ENCODE assay signal across 1 cellular context in the genomic region with DNA sequence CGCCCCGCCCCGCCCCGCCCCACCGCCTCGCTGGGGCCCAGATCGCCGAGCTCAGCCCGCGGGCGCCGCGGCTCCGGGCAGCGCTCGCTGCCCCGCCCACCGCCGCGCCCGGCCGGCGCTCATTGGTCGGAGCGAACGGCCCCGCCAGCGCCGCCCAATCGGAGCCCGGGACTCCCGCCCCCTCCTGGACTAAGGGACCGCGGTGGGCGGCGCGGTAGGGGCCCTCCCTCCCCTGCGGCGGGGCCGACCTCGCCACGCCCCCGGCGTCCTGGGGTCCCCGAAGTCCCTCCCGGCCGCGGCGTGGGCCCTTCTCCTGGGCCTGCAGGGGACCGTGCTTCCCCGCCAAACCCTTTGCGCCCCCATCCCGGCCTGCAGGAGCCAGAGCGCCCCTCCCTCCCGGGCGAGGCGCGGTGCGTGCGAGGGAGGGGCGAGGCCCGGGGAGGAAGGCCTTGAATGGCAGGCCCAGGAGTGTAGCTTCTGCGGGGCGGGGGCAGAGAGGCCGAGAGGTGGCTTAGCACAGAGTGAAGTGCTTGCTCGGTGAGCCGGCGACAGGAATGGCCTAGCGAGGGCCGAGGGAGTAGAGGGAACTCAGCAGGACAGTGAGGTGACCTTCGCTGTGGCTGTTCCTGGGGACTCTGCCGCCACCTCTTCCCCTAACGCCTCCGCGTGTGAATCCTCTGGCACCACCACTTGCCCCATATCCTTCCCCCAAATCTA.
TF ChIP-seq lines count a peak whose summit lies in the region.

A gene (minus strand): TSS at position 51 of the 717 bp plus-strand sequence. CDS start 7,366 bp downstream, outside the sequence.

TF ChIP-seq in HEK293, 187 proteins besides CTCF, POLR2A, EP300 and RAD21 (continued from another document and continues in another):
- TF ChIP-seq, protein P1, sequence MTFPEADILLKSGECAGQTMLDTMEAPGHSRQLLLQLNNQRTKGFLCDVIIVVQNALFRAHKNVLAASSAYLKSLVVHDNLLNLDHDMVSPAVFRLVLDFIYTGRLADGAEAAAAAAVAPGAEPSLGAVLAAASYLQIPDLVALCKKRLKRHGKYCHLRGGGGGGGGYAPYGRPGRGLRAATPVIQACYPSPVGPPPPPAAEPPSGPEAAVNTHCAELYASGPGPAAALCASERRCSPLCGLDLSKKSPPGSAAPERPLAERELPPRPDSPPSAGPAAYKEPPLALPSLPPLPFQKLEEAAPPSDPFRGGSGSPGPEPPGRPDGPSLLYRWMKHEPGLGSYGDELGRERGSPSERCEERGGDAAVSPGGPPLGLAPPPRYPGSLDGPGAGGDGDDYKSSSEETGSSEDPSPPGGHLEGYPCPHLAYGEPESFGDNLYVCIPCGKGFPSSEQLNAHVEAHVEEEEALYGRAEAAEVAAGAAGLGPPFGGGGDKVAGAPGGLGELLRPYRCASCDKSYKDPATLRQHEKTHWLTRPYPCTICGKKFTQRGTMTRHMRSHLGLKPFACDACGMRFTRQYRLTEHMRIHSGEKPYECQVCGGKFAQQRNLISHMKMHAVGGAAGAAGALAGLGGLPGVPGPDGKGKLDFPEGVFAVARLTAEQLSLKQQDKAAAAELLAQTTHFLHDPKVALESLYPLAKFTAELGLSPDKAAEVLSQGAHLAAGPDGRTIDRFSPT (tag by site-specific recombination; IDR thresholded peaks at IDR 0.05), result no peak
- TF ChIP-seq ZNF2 (tag by site-specific recombination; IDR thresholded peaks at IDR 0.05), result no peak
- no peak for TF ChIP-seq ZNF544 (tag by site-specific recombination; IDR thresholded peaks at IDR 0.05)
- no peak for TF ChIP-seq ZNF354C (tag by site-specific recombination; IDR thresholded peaks at IDR 0.05; ENCODE audit: borderline replicate concordance, low read depth)
- TF ChIP-seq, protein P2, sequence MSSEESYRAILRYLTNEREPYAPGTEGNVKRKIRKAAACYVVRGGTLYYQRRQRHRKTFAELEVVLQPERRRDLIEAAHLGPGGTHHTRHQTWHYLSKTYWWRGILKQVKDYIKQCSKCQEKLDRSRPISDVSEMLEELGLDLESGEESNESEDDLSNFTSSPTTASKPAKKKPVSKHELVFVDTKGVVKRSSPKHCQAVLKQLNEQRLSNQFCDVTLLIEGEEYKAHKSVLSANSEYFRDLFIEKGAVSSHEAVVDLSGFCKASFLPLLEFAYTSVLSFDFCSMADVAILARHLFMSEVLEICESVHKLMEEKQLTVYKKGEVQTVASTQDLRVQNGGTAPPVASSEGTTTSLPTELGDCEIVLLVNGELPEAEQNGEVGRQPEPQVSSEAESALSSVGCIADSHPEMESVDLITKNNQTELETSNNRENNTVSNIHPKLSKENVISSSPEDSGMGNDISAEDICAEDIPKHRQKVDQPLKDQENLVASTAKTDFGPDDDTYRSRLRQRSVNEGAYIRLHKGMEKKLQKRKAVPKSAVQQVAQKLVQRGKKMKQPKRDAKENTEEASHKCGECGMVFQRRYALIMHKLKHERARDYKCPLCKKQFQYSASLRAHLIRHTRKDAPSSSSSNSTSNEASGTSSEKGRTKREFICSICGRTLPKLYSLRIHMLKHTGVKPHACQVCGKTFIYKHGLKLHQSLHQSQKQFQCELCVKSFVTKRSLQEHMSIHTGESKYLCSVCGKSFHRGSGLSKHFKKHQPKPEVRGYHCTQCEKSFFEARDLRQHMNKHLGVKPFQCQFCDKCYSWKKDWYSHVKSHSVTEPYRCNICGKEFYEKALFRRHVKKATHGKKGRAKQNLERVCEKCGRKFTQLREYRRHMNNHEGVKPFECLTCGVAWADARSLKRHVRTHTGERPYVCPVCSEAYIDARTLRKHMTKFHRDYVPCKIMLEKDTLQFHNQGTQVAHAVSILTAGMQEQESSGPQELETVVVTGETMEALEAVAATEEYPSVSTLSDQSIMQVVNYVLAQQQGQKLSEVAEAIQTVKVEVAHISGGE (tag by site-specific recombination; conservative IDR thresholded peaks at IDR 0.05; ENCODE audit: low read depth), result no peak
- TF ChIP-seq ZNF48 (tag by site-specific recombination; IDR thresholded peaks at IDR 0.05), result no peak
- TF ChIP-seq, protein P3, sequence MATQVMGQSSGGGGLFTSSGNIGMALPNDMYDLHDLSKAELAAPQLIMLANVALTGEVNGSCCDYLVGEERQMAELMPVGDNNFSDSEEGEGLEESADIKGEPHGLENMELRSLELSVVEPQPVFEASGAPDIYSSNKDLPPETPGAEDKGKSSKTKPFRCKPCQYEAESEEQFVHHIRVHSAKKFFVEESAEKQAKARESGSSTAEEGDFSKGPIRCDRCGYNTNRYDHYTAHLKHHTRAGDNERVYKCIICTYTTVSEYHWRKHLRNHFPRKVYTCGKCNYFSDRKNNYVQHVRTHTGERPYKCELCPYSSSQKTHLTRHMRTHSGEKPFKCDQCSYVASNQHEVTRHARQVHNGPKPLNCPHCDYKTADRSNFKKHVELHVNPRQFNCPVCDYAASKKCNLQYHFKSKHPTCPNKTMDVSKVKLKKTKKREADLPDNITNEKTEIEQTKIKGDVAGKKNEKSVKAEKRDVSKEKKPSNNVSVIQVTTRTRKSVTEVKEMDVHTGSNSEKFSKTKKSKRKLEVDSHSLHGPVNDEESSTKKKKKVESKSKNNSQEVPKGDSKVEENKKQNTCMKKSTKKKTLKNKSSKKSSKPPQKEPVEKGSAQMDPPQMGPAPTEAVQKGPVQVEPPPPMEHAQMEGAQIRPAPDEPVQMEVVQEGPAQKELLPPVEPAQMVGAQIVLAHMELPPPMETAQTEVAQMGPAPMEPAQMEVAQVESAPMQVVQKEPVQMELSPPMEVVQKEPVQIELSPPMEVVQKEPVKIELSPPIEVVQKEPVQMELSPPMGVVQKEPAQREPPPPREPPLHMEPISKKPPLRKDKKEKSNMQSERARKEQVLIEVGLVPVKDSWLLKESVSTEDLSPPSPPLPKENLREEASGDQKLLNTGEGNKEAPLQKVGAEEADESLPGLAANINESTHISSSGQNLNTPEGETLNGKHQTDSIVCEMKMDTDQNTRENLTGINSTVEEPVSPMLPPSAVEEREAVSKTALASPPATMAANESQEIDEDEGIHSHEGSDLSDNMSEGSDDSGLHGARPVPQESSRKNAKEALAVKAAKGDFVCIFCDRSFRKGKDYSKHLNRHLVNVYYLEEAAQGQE (tag by site-specific recombination; IDR thresholded peaks at IDR 0.05), result no peak
- TF ChIP-seq, protein P4, sequence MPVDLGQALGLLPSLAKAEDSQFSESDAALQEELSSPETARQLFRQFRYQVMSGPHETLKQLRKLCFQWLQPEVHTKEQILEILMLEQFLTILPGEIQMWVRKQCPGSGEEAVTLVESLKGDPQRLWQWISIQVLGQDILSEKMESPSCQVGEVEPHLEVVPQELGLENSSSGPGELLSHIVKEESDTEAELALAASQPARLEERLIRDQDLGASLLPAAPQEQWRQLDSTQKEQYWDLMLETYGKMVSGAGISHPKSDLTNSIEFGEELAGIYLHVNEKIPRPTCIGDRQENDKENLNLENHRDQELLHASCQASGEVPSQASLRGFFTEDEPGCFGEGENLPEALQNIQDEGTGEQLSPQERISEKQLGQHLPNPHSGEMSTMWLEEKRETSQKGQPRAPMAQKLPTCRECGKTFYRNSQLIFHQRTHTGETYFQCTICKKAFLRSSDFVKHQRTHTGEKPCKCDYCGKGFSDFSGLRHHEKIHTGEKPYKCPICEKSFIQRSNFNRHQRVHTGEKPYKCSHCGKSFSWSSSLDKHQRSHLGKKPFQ (tag by site-specific recombination; IDR thresholded peaks at IDR 0.05), result no peak
- peak; percentile 65 for TF ChIP-seq WT1 (tag by site-specific recombination; IDR thresholded peaks at IDR 0.05)
- TF ChIP-seq ZNF677 (tag by site-specific recombination; IDR thresholded peaks at IDR 0.05), result no peak
- TF ChIP-seq, protein P5, sequence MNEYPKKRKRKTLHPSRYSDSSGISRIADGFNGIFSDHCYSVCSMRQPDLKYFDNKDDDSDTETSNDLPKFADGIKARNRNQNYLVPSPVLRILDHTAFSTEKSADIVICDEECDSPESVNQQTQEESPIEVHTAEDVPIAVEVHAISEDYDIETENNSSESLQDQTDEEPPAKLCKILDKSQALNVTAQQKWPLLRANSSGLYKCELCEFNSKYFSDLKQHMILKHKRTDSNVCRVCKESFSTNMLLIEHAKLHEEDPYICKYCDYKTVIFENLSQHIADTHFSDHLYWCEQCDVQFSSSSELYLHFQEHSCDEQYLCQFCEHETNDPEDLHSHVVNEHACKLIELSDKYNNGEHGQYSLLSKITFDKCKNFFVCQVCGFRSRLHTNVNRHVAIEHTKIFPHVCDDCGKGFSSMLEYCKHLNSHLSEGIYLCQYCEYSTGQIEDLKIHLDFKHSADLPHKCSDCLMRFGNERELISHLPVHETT (tag by site-specific recombination; IDR thresholded peaks at IDR 0.05), result no peak
- TF ChIP-seq, protein P6, sequence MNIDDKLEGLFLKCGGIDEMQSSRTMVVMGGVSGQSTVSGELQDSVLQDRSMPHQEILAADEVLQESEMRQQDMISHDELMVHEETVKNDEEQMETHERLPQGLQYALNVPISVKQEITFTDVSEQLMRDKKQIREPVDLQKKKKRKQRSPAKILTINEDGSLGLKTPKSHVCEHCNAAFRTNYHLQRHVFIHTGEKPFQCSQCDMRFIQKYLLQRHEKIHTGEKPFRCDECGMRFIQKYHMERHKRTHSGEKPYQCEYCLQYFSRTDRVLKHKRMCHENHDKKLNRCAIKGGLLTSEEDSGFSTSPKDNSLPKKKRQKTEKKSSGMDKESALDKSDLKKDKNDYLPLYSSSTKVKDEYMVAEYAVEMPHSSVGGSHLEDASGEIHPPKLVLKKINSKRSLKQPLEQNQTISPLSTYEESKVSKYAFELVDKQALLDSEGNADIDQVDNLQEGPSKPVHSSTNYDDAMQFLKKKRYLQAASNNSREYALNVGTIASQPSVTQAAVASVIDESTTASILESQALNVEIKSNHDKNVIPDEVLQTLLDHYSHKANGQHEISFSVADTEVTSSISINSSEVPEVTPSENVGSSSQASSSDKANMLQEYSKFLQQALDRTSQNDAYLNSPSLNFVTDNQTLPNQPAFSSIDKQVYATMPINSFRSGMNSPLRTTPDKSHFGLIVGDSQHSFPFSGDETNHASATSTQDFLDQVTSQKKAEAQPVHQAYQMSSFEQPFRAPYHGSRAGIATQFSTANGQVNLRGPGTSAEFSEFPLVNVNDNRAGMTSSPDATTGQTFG (tag by site-specific recombination; IDR thresholded peaks at IDR 0.05; ENCODE audit: borderline replicate concordance), result no peak
- TF ChIP-seq, protein P7, sequence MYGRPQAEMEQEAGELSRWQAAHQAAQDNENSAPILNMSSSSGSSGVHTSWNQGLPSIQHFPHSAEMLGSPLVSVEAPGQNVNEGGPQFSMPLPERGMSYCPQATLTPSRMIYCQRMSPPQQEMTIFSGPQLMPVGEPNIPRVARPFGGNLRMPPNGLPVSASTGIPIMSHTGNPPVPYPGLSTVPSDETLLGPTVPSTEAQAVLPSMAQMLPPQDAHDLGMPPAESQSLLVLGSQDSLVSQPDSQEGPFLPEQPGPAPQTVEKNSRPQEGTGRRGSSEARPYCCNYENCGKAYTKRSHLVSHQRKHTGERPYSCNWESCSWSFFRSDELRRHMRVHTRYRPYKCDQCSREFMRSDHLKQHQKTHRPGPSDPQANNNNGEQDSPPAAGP (tag by site-specific recombination; IDR thresholded peaks at IDR 0.05), result peak; percentile 91
- TF ChIP-seq ZNF112 (tag by site-specific recombination; IDR thresholded peaks at IDR 0.05), result no peak
- TF ChIP-seq ZNF610 (tag by site-specific recombination; IDR thresholded peaks at IDR 0.05; ENCODE audit: borderline replicate concordance), result 0 out of 2 replicates have a peak, but pooled peaks have one; percentile 49
- TF ChIP-seq ZNF239 (tag by site-specific recombination; IDR thresholded peaks at IDR 0.05), result no peak
- TF ChIP-seq ZFP41 (tag by site-specific recombination; IDR thresholded peaks at IDR 0.05; ENCODE audit: borderline replicate concordance), result no peak
- no peak for TF ChIP-seq ZNF302 (tag by site-specific recombination; IDR thresholded peaks at IDR 0.05; ENCODE audit: low read depth)
- TF ChIP-seq ZNF211 (tag by site-specific recombination; IDR thresholded peaks at IDR 0.05; ENCODE audit: low read depth), result no peak
- TF ChIP-seq, protein P8, sequence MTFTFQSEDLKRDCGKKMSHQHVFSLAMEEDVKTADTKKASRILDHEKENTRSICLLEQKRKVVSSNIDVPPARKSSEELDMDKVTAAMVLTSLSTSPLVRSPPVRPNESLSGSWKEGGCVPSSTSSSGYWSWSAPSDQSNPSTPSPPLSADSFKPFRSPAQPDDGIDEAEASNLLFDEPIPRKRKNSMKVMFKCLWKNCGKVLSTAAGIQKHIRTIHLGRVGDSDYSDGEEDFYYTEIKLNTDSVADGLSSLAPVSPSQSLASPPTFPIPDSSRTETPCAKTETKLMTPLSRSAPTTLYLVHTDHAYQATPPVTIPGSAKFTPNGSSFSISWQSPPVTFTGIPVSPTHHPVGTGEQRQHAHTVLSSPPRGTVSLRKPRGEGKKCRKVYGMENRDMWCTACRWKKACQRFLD (tag by site-specific recombination; IDR thresholded peaks at IDR 0.05), result no peak
- TF ChIP-seq EGR2 (tag by site-specific recombination; IDR thresholded peaks at IDR 0.05; ENCODE audit: low read depth), result peak; percentile 81
- TF ChIP-seq KLF7 (tag by site-specific recombination; IDR thresholded peaks at IDR 0.05; ENCODE audit: borderline replicate concordance), result peak; percentile 83; the same call in 1 of the 2 replicates
- TF ChIP-seq ZNF514 (tag by site-specific recombination; IDR thresholded peaks at IDR 0.05), result no peak
- TF ChIP-seq ZEB2 (tag by site-specific recombination; IDR thresholded peaks at IDR 0.05), result peak; percentile 75; the same call in 1 of the 2 replicates
- TF ChIP-seq ZBTB1 (tag by site-specific recombination; IDR thresholded peaks at IDR 0.05), result no peak
- no peak for TF ChIP-seq ZNF558 (tag by site-specific recombination; IDR thresholded peaks at IDR 0.05)
- no peak for TF ChIP-seq ZNF830 (tag by site-specific recombination; IDR thresholded peaks at IDR 0.05; ENCODE audit: low read depth)
- TF ChIP-seq, protein P9, sequence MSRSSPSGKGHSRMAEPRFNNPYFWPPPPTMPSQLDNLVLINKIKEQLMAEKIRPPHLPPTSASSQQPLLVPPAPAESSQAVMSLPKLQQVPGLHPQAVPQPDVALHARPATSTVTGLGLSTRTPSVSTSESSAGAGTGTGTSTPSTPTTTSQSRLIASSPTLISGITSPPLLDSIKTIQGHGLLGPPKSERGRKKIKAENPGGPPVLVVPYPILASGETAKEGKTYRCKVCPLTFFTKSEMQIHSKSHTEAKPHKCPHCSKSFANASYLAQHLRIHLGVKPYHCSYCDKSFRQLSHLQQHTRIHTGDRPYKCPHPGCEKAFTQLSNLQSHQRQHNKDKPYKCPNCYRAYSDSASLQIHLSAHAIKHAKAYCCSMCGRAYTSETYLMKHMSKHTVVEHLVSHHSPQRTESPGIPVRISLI (tag by site-specific recombination; IDR thresholded peaks at IDR 0.05), result no peak
- peak; percentile 83 for TF ChIP-seq KLF10 (tag by site-specific recombination; IDR thresholded peaks at IDR 0.05)
- no peak; the same call in 1 of the 2 replicates for TF ChIP-seq ZNF629 (tag by site-specific recombination; IDR thresholded peaks at IDR 0.05)
- no peak for TF ChIP-seq ZNF510 (tag by site-specific recombination; IDR thresholded peaks at IDR 0.05; ENCODE audit: insufficient replicate concordance)
- no peak for TF ChIP-seq ZNF23 (tag by site-specific recombination; IDR thresholded peaks at IDR 0.05; ENCODE audit: borderline replicate concordance)
- peak; percentile 94 for TF ChIP-seq GLIS1 (tag by site-specific recombination; IDR thresholded peaks at IDR 0.05)
- TF ChIP-seq HOXD13 (CRISPR knock-in tag; IDR thresholded peaks at IDR 0.05; ENCODE audit: borderline replicate concordance), result no peak
- TF ChIP-seq YY2 (tag by site-specific recombination; IDR thresholded peaks at IDR 0.05), result no peak; the same call in 1 of the 2 replicates
- TF ChIP-seq GLI2 (tag by site-specific recombination; IDR thresholded peaks at IDR 0.05; ENCODE audit: borderline replicate concordance, low read depth), result no peak
- no peak for TF ChIP-seq ZNF433 (tag by site-specific recombination; IDR thresholded peaks at IDR 0.05; ENCODE audit: low read depth)
- TF ChIP-seq ZNF335 (tag by site-specific recombination; conservative IDR thresholded peaks at IDR 0.05), result peak; percentile 71; the same call in 1 of the 2 replicates
- TF ChIP-seq ZXDB (tag by site-specific recombination; IDR thresholded peaks at IDR 0.05), result no peak; the same call in 1 of the 2 replicates
- TF ChIP-seq ZBTB8A (tag by site-specific recombination; IDR thresholded peaks at IDR 0.05), result peak; percentile 93
